In the genomic region with DNA sequence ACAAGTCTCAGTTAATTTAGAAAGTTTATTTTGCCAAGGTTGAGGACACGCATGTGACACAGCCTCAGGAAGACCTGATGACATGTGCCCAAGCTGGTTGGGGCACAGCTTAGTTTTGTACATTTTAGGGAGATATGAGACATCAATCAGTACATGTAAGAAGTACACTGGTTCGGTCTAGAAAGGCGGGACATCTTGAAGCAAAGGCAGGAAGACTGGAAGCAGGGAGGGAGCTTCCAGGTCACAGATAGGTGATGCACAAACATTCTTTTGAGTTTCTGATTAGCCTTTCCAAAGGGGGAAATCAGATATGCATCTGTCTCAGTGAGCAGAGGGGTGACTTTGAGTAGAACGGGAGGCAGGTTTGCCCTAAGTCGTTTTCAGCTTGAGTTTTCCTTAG, we compare ENCODE assay signal across 7 cellular contexts.
"Had no signal": no experiment of that assay in that cellular context is flagged by ENCODE, and none has a peak within 500 bp of the region (broad histone marks: within the 10 kb centered on the region; RNA-seq: fewer than 3 reads in every experiment).

No MANE protein-coding gene starts in this region.

- H3K36me3 Mint-ChIP-seq: IgD-negative memory B cell had no signal

- H3K27ac Mint-ChIP-seq: IgD-negative memory B cell had no signal

- H3K27ac ChIP-seq: HL-60 had no signal

- DNase-seq: IMR-90, KBM-7, KG1 had no signal

- FAIRE-seq: HTR-8/SVneo, K562 had no signal

- ATAC-seq: K562 had no signal

- H3K27me3 Mint-ChIP-seq: IgD-negative memory B cell had no signal

- H3K4me1 Mint-ChIP-seq: IgD-negative memory B cell had no signal

- H3K4me3 ChIP-seq: K562 had no signal

- H3K4me3 Mint-ChIP-seq: IgD-negative memory B cell had no signal
